Comparison of ENCODE assay signal across 8 cellular contexts in the genomic region with DNA sequence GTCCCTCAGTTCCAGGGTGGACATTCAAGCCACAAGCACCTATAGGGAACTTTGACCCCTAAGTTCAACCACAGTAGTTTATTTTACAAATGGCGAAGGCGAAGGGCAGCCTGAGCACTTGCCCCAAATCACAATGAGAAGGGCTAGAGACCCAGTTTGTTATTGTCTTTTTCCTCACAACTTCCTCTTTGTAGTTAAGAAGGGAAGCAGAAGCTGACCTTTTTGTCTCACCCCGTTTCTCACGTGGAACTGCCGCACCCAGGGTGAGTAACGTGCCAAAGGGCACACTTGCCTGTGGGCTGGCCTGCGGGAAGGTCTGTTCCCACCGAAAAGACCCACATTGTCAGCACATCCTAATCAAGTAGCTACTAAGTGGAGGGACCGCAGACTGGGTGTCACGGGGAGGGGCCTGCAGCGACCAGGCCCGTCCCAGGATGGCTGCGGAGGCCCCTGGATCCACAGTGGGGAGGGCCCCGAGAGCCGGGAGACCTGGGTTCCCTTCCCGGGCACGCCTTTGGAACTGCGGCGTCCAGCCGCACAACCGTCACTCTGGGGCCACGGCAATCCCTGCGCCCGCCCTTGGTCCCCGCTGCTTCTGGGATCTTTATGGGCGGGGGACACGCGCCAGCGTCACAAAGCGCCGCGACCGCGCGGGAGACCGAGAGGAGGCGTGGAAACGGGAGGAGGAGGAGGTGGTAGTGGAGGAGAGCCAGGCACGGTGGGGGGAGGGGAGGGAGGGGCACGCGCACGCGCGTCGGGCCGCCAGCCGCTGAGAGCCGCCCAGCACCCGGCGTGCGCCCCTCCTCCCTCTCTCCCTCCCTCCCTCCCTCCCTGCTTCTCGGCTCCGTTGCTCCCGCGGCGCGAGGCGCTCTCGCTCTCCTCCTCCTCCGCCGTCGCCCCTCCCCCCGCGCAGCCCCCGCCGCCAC. TPM values are rescaled to one million over a fixed set of nuclear protein-coding genes. Genes with fewer than 3 reads are reported as not detected.
DNase-seq lines count a peak whose midpoint lies in the region; ATAC-seq, FAIRE-seq and TF ChIP-seq lines count a peak whose summit lies in the region.

A gene with protein sequence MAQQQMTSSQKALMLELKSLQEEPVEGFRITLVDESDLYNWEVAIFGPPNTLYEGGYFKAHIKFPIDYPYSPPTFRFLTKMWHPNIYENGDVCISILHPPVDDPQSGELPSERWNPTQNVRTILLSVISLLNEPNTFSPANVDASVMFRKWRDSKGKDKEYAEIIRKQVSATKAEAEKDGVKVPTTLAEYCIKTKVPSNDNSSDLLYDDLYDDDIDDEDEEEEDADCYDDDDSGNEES (plus strand): TSS at position 834 of the 926 bp plus-strand sequence. CDS start 598 bp downstream, outside the sequence.

- intact Hi-C loops in breast epithelium (cut with DNase I; ENCODE audit: low total_unique reads) = loop anchor here (5.0 kb wide), 2 partner anchors 36 to 539 kb away; no protein-coding TSS in a partner anchor

- H3K27me3 ChIP-seq in WERI-Rb-1 (ENCODE audit: insufficient read depth, low read depth, severe bottlenecking) (no peaks in the 10 kb centered on the region), breast epithelium (no peaks in the 10 kb centered on the region), iPS-20b (ENCODE audit: insufficient read depth, low read length) (no peaks in the 10 kb centered on the region), small intestine (ENCODE audit: control insufficient read depth in 2 of 2, insufficient read depth in 2 of 2, low read length in 2 of 2) (no peaks in the 10 kb centered on the region)

- H3K4me1 ChIP-seq in breast epithelium = peaks cover 0 to 9% of the 10 kb centered on the region in 2 donors
- peaks cover 18% of the 10 kb centered on the region for H3K4me1 ChIP-seq in iPS-20b (ENCODE audit: insufficient read depth, low read length)
- peaks cover 5 to 17% of the 10 kb centered on the region in 2 donors for H3K4me1 ChIP-seq in small intestine (ENCODE audit: control insufficient read depth in 2 of 2, insufficient read depth in 1 of 2, low read depth in 1 of 2, low read length in 1 of 2)

- peak; percentile 48 for TF ChIP-seq POLR2A in breast epithelium (IDR thresholded peaks at IDR 0.05)

- H3K9me3 ChIP-seq in WERI-Rb-1 (ENCODE audit: severe bottlenecking) (no peaks in the 10 kb centered on the region), breast epithelium (no peaks in the 10 kb centered on the region), iPS-20b (ENCODE audit: insufficient read depth, low read depth, low read length) (no peaks in the 10 kb centered on the region), small intestine (ENCODE audit: control insufficient read depth, low read depth) (no peaks in the 10 kb centered on the region)

- H3K27ac ChIP-seq in WERI-Rb-1 = peak within 1 kb of the TSS; percentile 99
- peak within 1 kb of the TSS; percentile 98 to 99 for H3K27ac ChIP-seq in breast epithelium
- peak within 1 kb of the TSS; percentile 88 for H3K27ac ChIP-seq in iPS-20b (ENCODE audit: low read length)
- H3K27ac ChIP-seq in small intestine (ENCODE audit: low read depth in 1 of 2, low read length in 1 of 2) = peak within 1 kb of the TSS; percentile 98 to 99

- H3K36me3 ChIP-seq in WERI-Rb-1 (peaks cover 6% of the 10 kb centered on the region), breast epithelium (no peaks in the 10 kb centered on the region), iPS-20b (ENCODE audit: insufficient read depth, low read depth, low read length) (0 out of 2 replicates have a peak, but pooled peaks cover 3% of the 10 kb centered on the region), small intestine (ENCODE audit: control insufficient read depth in 2 of 2, insufficient read depth in 2 of 2, low read length in 2 of 2) (no peaks in the 10 kb centered on the region)

- WGBS in small intestine, 3 donors = 1 to 2% (median 2%) methylated on average over 33 to 61 of the region's 66 CpGs

- DNase-seq in ACHN (peak; percentile 83), NCI-H2227 (lab: John Stamatoyannopoulos, UW; ENCODE audit: unreplicated experiment) (peak; percentile 92), WERI-Rb-1 (peak; percentile 97), breast epithelium (ENCODE audit: low spot score in 2 of 2) (peak; percentile 82 to 93), small intestine (peak; percentile 98)

- ATAC-seq in GM18907 (IDR thresholded peaks at IDR 0.05; ENCODE audit: unreplicated experiment) (peak; percentile 58), HG03139 (IDR thresholded peaks at IDR 0.05; ENCODE audit: unreplicated experiment) (peak; percentile 48)

- H3K4me3 ChIP-seq in WERI-Rb-1 (ENCODE audit: low read depth, low read length) (peak within 1 kb of the TSS; percentile 95), breast epithelium (peak within 1 kb of the TSS; percentile 84 to 91 (median 90)), iPS-20b (ENCODE audit: low read length) (peak within 1 kb of the TSS; percentile 78), small intestine (ENCODE audit: low read depth in 1 of 2, low read length in 2 of 2) (peak within 1 kb of the TSS; percentile 82 to 97)

- in situ Hi-C loops in ACHN (cut with HindIII; ENCODE audit: low pct_ligation_motif_present, low pct_unique_long_range_greater_than_20kb, low sequenced_read_pairs) = no loop called here

- peak within 1 kb of the TSS; percentile 82 for H3K9ac ChIP-seq in iPS-20b (ENCODE audit: low read depth, low read length)

- FAIRE-seq in small intestine (lab: Jason Lieb, UNC) = no peak

- no peak for TF ChIP-seq CTCF in WERI-Rb-1 (IDR thresholded peaks at IDR 0.05; ENCODE audit: low read depth, low read length)
- peak in 1 of 3 donors; percentile 10 for TF ChIP-seq CTCF in breast epithelium (IDR thresholded peaks at IDR 0.05)

RNA-seq across cellular contexts. Expression of the gene that starts here (rescaled TPM):
- total RNA-seq in breast epithelium = 10 to 100 TPM; 21.2 to 35.0 (median 22.6) TPM
- 10 to 100 TPM; 22.5 to 42.4 (median 29.5) TPM for polyA plus RNA-seq in small intestine

Comparison
In these comparisons a context has a peak if more than half of its experiments do, and no peak if none do; other contexts are left out.
1. Peak in every context shown above with its lines: DNase-seq, ATAC-seq, H3K4me3 ChIP-seq and H3K27ac ChIP-seq.